In genomic region chr2:175855794-175856453, GRCh38 we compare ENCODE assay signal across 11 cellular contexts.
DNase-seq lines count a peak whose midpoint lies in the region; ATAC-seq and TF ChIP-seq lines count a peak whose summit lies in the region.
"Had no signal": no experiment of that assay in that cellular context is flagged by ENCODE, and none has a peak within 500 bp of the region (broad histone marks: within the 10 kb centered on the region; RNA-seq: fewer than 3 reads in every experiment).

No MANE protein-coding gene starts in this region.

- ATAC-seq in HG03432 (IDR thresholded peaks at IDR 0.05; ENCODE audit: unreplicated experiment) (no peak), HG02759 (IDR thresholded peaks at IDR 0.05; ENCODE audit: unreplicated experiment) (no peak)
- ATAC-seq: body of pancreas had no signal

- DNase-seq in Daoy (ENCODE audit: low read depth) (peak; percentile 56), NCI-H774 (lab: John Stamatoyannopoulos, UW) (peak; percentile 23), foreskin fibroblast (peak; percentile 64 to 83), occipital lobe (lab: John Stamatoyannopoulos, UW) (peak; percentile 70), NCI-H526 treated with DMSO at 0.1 percent for 48 hours (lab: John Stamatoyannopoulos, UW) (no peak)
- no peak for DNase-seq in central memory CD4-positive, alpha-beta T cell
- DNase-seq: body of pancreas; Karpas-422; stimulated activated CD8-positive, alpha-beta memory T cell treated with anti-CD3 and anti-CD28 coated beads, Interleukin-4, amount 100 ng/mL, for 48 hours had no signal

- TF ChIP-seq CTCF in foreskin fibroblast (IDR thresholded peaks at IDR 0.05; ENCODE audit: low read depth, low read length): no peak

- H3K4me3 ChIP-seq in foreskin fibroblast (ENCODE audit: low read depth in 1 of 2, low read length in 2 of 2): no peak overlapping the region
- H3K4me3 ChIP-seq: body of pancreas had no signal

Comparison
In these comparisons a context has a peak if more than half of its experiments do, and no peak if none do; other contexts are left out.
1. DNase-seq: peak in Daoy (single experiment), NCI-H774 (single experiment), foreskin fibroblast (2 of 2) and occipital lobe (single experiment); none in NCI-H526 treated with DMSO at 0.1 percent for 48 hours (single experiment) and central memory CD4-positive, alpha-beta T cell (single experiment).